In the genomic region with DNA sequence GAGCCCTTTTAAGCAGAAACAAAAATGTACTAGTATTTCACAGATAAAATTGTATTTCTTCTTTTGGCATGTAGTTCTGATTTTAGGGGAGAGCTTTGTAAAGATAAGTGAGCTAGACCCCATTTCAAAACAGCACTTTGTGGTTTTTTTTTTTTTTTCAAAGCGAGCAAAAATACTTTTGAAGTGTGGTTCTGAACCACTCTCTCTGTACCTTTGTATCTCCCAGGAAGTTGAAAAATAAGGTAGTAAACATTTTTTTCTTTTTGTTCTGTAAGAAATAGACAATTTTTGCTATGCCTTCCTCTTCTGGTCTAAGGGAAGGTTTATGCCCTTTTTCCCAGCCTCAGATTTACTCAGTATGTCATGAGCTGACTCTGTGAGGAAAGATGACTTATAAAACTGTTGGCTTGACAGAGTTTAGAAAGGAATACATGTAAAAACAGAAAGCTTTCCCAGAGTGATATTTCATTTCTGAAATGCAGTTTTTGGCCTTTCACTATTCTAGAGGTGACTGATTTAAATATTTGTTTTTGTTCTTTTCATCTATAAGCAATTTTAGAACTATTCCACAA, we compare ENCODE assay signal across 25 cellular contexts. TPM values are rescaled to one million over a fixed set of nuclear protein-coding genes. Genes with fewer than 3 reads are reported as not detected.
DNase-seq lines count a peak whose midpoint lies in the region; ATAC-seq, FAIRE-seq and TF ChIP-seq lines count a peak whose summit lies in the region.
"Had no signal": no experiment of that assay in that cellular context is flagged by ENCODE, and none has a peak within 500 bp of the region (broad histone marks: within the 10 kb centered on the region; RNA-seq: fewer than 3 reads in every experiment).

No MANE protein-coding gene starts in this region.

- no peaks in the 10 kb centered on the region for H3K27me3 Mint-ChIP-seq in activated T-cell treated with anti-CD3 and anti-CD28 coated beads, Interleukin-2, amount 50 U/mL, for 24 hours
- H3K27me3 Mint-ChIP-seq in activated T-helper 17 cell treated with anti-CD3 and anti-CD28 coated beads, Interleukin-2, amount 50 U/mL, for 72 hours: no peaks in the 10 kb centered on the region
- H3K27me3 Mint-ChIP-seq in naive thymus-derived CD4-positive, alpha-beta T cell: no peaks in the 10 kb centered on the region

- H3K79me2 ChIP-seq in KMS-11 (ENCODE audit: insufficient read depth, low read depth): no peaks in the 10 kb centered on the region
- H3K79me2 ChIP-seq in HepG2 (ENCODE audit: insufficient read depth, low read length): peaks cover 57% of the 10 kb centered on the region

- H3K4me1 ChIP-seq in KMS-11 (ENCODE audit: low read depth, poor library complexity, severe bottlenecking) (peaks cover 19% of the 10 kb centered on the region), HepG2 (ENCODE audit: insufficient read depth, low read length) (no peaks in the 10 kb centered on the region)
- H3K4me1 ChIP-seq in naive thymus-derived CD4-positive, alpha-beta T cell (ENCODE audit: control insufficient read depth in 2 of 2, insufficient read depth in 2 of 2, low read length in 2 of 2): peaks cover 16 to 56% of the 10 kb centered on the region in 2 donors
- H3K4me1 ChIP-seq: adrenal gland, testis had no signal

- TF ChIP-seq POLR2A in HepG2 (IDR thresholded peaks at IDR 0.05; ENCODE audit: insufficient read depth in 1 of 2, low read depth in 2 of 2, low read length in 2 of 2): no peak

- no peak for TF ChIP-seq RAD21 in HepG2 (CRISPR knock-in tag; IDR thresholded peaks at IDR 0.05)

- POLR2A ChIA-PET in naive thymus-derived CD4-positive, alpha-beta T cell (lab: Charles Lee): interaction anchor here (0.7 to 6.3 kb wide), 6 partner anchors 8 to 429 kb away, joined by 3 to 77 read pairs (median 5); a partner anchor contains a TSS
- POLR2A ChIA-PET in HepG2 (lab: Yijun Ruan, JAX): interaction anchor here (1.3 kb wide), 1 partner anchor 13 kb away, joined by 3 read pairs; no protein-coding TSS in a partner anchor

- FAIRE-seq in HepG2 (lab: Jason Lieb, UNC): no peak
- FAIRE-seq: endothelial cell of umbilical vein had no signal

- H3K27ac ChIP-seq in KMS-11: no peak overlapping the region
- H3K27ac ChIP-seq in naive thymus-derived CD4-positive, alpha-beta T cell (ENCODE audit: low read depth, low read length): peak overlapping the region; percentile 59
- no peak overlapping the region for H3K27ac ChIP-seq in HepG2 (ENCODE audit: extremely low read length, insufficient read depth, low read length)
- H3K27ac ChIP-seq: adrenal gland; BLaER1 treated with 17β-estradiol and CSF1 and Interleukin-3, amounts not matched to agents 10 nM and 100 nM; heart right ventricle; left lung; testis had no signal

- H3K4me3 ChIP-seq in KMS-11 (IDR thresholded peaks at IDR 0.05; ENCODE audit: insufficient read depth, low read depth, low read length) (no peak overlapping the region), HepG2 (replicated peaks in 1 of 3; ENCODE audit: insufficient read depth in 1 of 3, low read depth in 2 of 3, low read length in 3 of 3) (no peak overlapping the region)
- peak overlapping the region; percentile 26 for H3K4me3 ChIP-seq in naive thymus-derived CD4-positive, alpha-beta T cell (ENCODE audit: low read length)
- H3K4me3 ChIP-seq: adrenal gland; BLaER1 treated with 17β-estradiol and CSF1 and Interleukin-3, amounts not matched to agents 10 nM and 100 nM; heart right ventricle; left lung; testis had no signal

- 100% methylated on average over 1 of the region's 1 CpG for WGBS in HepG2 (ENCODE audit: low lambda C conversion rate)

- H4K20me1 ChIP-seq in KMS-11 (ENCODE audit: insufficient read depth): no peaks in the 10 kb centered on the region
- no peaks in the 10 kb centered on the region for H4K20me1 ChIP-seq in HepG2 (ENCODE audit: insufficient read depth, low read length)

- H3K9ac ChIP-seq in KMS-11 (no peak overlapping the region), HepG2 (ENCODE audit: insufficient read depth, low read depth, low read length) (no peak overlapping the region)
- H3K9ac ChIP-seq: BLaER1 treated with 17β-estradiol and CSF1 and Interleukin-3, amounts not matched to agents 10 nM and 100 nM had no signal

- H3K4me3 Mint-ChIP-seq in activated T-cell treated with anti-CD3 and anti-CD28 coated beads, Interleukin-2, amount 50 U/mL, for 24 hours: peak overlapping the region; percentile 42
- H3K4me3 Mint-ChIP-seq in activated T-helper 17 cell treated with anti-CD3 and anti-CD28 coated beads, Interleukin-2, amount 50 U/mL, for 72 hours: peak overlapping the region; percentile 63
- H3K4me3 Mint-ChIP-seq in naive thymus-derived CD4-positive, alpha-beta T cell: peak overlapping the region; percentile 60 to 83 (median 77)
- H3K4me3 Mint-ChIP-seq: neural crest cell had no signal

- no peak for TF ChIP-seq EP300 in HepG2 (IDR thresholded peaks at IDR 0.05; ENCODE audit: low read depth in 2 of 2, low read length in 2 of 2)
- no peak for TF ChIP-seq EP300 in HepG2 (CRISPR knock-in tag; IDR thresholded peaks at IDR 0.05; ENCODE audit: borderline replicate concordance)

- H3K4me2 ChIP-seq in KMS-11: 0 out of 2 replicates have a peak overlapping the region, but pooled peaks have one; percentile 0
- H3K4me2 ChIP-seq in HepG2 (ENCODE audit: low read depth, low read length): no peak overlapping the region
- H3K4me2 ChIP-seq: BLaER1 treated with 17β-estradiol and CSF1 and Interleukin-3, amounts not matched to agents 10 nM and 100 nM had no signal

- CTCF ChIA-PET in naive thymus-derived CD4-positive, alpha-beta T cell (lab: Charles Lee): interaction anchor here (0.6 to 1.6 kb wide), 3 partner anchors 13 to 329 kb away, joined by 3 to 7 read pairs (median 3); a partner anchor contains a TSS
- CTCF ChIA-PET in HepG2 (lab: Yijun Ruan, JAX; ENCODE audit: low intra/inter-chr PET ratio, low total read pairs): no interaction called here

- H2AFZ ChIP-seq in KMS-11 (ENCODE audit: low read depth) (no peak overlapping the region), HepG2 (ENCODE audit: low read length) (no peak overlapping the region)

- TF ChIP-seq CTCF in KMS-11 (conservative IDR thresholded peaks at IDR 0.05; ENCODE audit: low read depth, low read length) (no peak), GM13977 (IDR thresholded peaks at IDR 0.05; ENCODE audit: extremely low read depth, insufficient read depth, missing control alignments) (no peak), HepG2 (CRISPR knock-in tag; IDR thresholded peaks at IDR 0.05) (no peak)

- peaks cover 4% of the 10 kb centered on the region for H3K9me3 Mint-ChIP-seq in activated T-cell treated with anti-CD3 and anti-CD28 coated beads, Interleukin-2, amount 50 U/mL, for 24 hours
- H3K9me3 Mint-ChIP-seq in activated T-helper 17 cell treated with anti-CD3 and anti-CD28 coated beads, Interleukin-2, amount 50 U/mL, for 72 hours: no peaks in the 10 kb centered on the region
- peaks cover 0 to 5% (median 0%) of the 10 kb centered on the region in 11 donors for H3K9me3 Mint-ChIP-seq in naive thymus-derived CD4-positive, alpha-beta T cell
- H3K9me3 Mint-ChIP-seq: neural crest cell had no signal

- H3K27me3 ChIP-seq in KMS-11 (ENCODE audit: insufficient read depth, low read depth) (no peaks in the 10 kb centered on the region), HepG2 (ENCODE audit: control insufficient read depth in 1 of 2, insufficient read depth in 2 of 2, low read length in 2 of 2) (no peaks in the 10 kb centered on the region)
- no peaks in the 10 kb centered on the region for H3K27me3 ChIP-seq in naive thymus-derived CD4-positive, alpha-beta T cell (ENCODE audit: control insufficient read depth in 2 of 2, insufficient read depth in 2 of 2, low read length in 2 of 2)
- H3K27me3 ChIP-seq: adrenal gland; BLaER1 treated with 17β-estradiol and CSF1 and Interleukin-3, amounts not matched to agents 10 nM and 100 nM; heart right ventricle; left lung; testis had no signal

- peak; percentile 51 for ATAC-seq in activated T-helper 17 cell treated with anti-CD3 and anti-CD28 coated beads, Interleukin-2, amount 50 U/mL, for 72 hours (replicated peaks)
- peak; percentile 82 for ATAC-seq in naive thymus-derived CD4-positive, alpha-beta T cell
- ATAC-seq in HepG2: no peak
- ATAC-seq: heart right ventricle, left lung, PC-3, sciatic nerve had no signal

- H3K4me1 Mint-ChIP-seq in activated T-cell treated with anti-CD3 and anti-CD28 coated beads, Interleukin-2, amount 50 U/mL, for 24 hours (ENCODE audit: low read depth): peaks cover 76% of the 10 kb centered on the region
- H3K4me1 Mint-ChIP-seq in activated T-helper 17 cell treated with anti-CD3 and anti-CD28 coated beads, Interleukin-2, amount 50 U/mL, for 72 hours: peaks cover 33% of the 10 kb centered on the region
- H3K4me1 Mint-ChIP-seq in naive thymus-derived CD4-positive, alpha-beta T cell: peaks cover 22 to 89% (median 83%) of the 10 kb centered on the region in 7 donors
- H3K4me1 Mint-ChIP-seq: neural crest cell had no signal

- in situ Hi-C loops in GM13977 (cut with MboI; ENCODE audit: low pct_unique_long_range_greater_than_20kb, low sequenced_read_pairs, unreplicated experiment) (no loop called here), HepG2 (cut with HindIII; ENCODE audit: extremely low pct_ligation_motif_present, low pct_unique_long_range_greater_than_20kb) (no loop called here)

- no peaks in the 10 kb centered on the region for H3K36me3 ChIP-seq in KMS-11 (ENCODE audit: insufficient read depth)
- no peaks in the 10 kb centered on the region for H3K36me3 ChIP-seq in naive thymus-derived CD4-positive, alpha-beta T cell (ENCODE audit: control insufficient read depth in 2 of 3, insufficient read depth in 3 of 3, low read length in 3 of 3)
- H3K36me3 ChIP-seq in HepG2 (replicated peaks in 1 of 2; ENCODE audit: control insufficient read depth in 1 of 2, insufficient read depth in 2 of 2, low read length in 2 of 2): peaks cover 4 to 22% of the 10 kb centered on the region in 2 experiments; a peak in 3 of 5 replicates
- H3K36me3 ChIP-seq: adrenal gland had no signal

- peaks cover 64% of the 10 kb centered on the region for H3K36me3 Mint-ChIP-seq in activated T-cell treated with anti-CD3 and anti-CD28 coated beads, Interleukin-2, amount 50 U/mL, for 24 hours (ENCODE audit: low read depth)
- H3K36me3 Mint-ChIP-seq in activated T-helper 17 cell treated with anti-CD3 and anti-CD28 coated beads, Interleukin-2, amount 50 U/mL, for 72 hours (ENCODE audit: low read depth): peaks cover 35% of the 10 kb centered on the region
- peaks cover 12 to 49% (median 35%) of the 10 kb centered on the region in 5 donors for H3K36me3 Mint-ChIP-seq in naive thymus-derived CD4-positive, alpha-beta T cell

- intact Hi-C loops in naive thymus-derived CD4-positive, alpha-beta T cell (cut with micrococcal nuclease): loop anchor here (1.0 to 2.0 kb wide), 3 partner anchors 8 to 15 kb away; no protein-coding TSS in a partner anchor
- intact Hi-C loops in HepG2 (cut with micrococcal nuclease; ENCODE audit: unreplicated experiment): no loop called here

- no peak for DNase-seq in activated T-cell treated with anti-CD3 and anti-CD28 coated beads, Interleukin-2, amount 50 U/mL, for 24 hours
- no peak for DNase-seq in activated T-cell treated with anti-CD3 and anti-CD28 coated beads, Interleukin-2, amount 50 U/mL, for 48 hours
- peak in 6 of 9 donors; percentile 38 to 65 (median 56) for DNase-seq in naive thymus-derived CD4-positive, alpha-beta T cell
- no peak for DNase-seq in LoVo (ENCODE audit: low spot score)
- DNase-seq in GM13977 (ENCODE audit: low spot score): no peak
- DNase-seq in HepG2 (ENCODE audit: low spot score): no peak
- DNase-seq: activated CD4-positive, CD25-positive, alpha-beta regulatory T cell; activated CD8-positive, alpha-beta memory T cell treated with anti-CD3 and anti-CD28 coated beads, Interleukin-2, amount 50 U/mL, for 4 hours; adrenal gland; heart right ventricle; KBM-7; left lung; midbrain; NCI-H187 treated with DMSO at 0.1 percent for 48 hours; NCI-H748 treated with DMSO at 0.1 percent for 48 hours; PC-3; posterior cingulate gyrus; SIG-M5; testis had no signal

- BruUV-seq in HepG2 (replicated peaks; lab: Mats Ljungman, UMichigan): no TSS peak

- peak overlapping the region; percentile 78 for H3K27ac Mint-ChIP-seq in activated T-cell treated with anti-CD3 and anti-CD28 coated beads, Interleukin-2, amount 50 U/mL, for 24 hours
- H3K27ac Mint-ChIP-seq in activated T-helper 17 cell treated with anti-CD3 and anti-CD28 coated beads, Interleukin-2, amount 50 U/mL, for 72 hours: peak overlapping the region; percentile 81
- H3K27ac Mint-ChIP-seq in naive thymus-derived CD4-positive, alpha-beta T cell: peak overlapping the region; percentile 81 to 94 (median 89)

- H3K9me3 ChIP-seq in naive thymus-derived CD4-positive, alpha-beta T cell (ENCODE audit: control insufficient read depth in 2 of 3, low read length in 3 of 3): no peaks in the 10 kb centered on the region
- H3K9me3 ChIP-seq in HepG2 (ENCODE audit: low read length): no peaks in the 10 kb centered on the region
- H3K9me3 ChIP-seq: adrenal gland, testis had no signal

RNA-seq across cellular contexts. Expression of a gene that starts 12.5 kb away (rescaled TPM):
- 10 to 100 TPM; 24.5 to 35.7 TPM for total RNA-seq in activated T-helper 17 cell treated with anti-CD3 and anti-CD28 coated beads, Interleukin-2, amount 50 U/mL, for 72 hours
- 10 to 100 TPM; 46.2 to 82.8 (median 52.4) TPM for total RNA-seq in naive thymus-derived CD4-positive, alpha-beta T cell
- 10 to 100 TPM; 54.9 to 66.1 TPM for polyA plus RNA-seq in naive thymus-derived CD4-positive, alpha-beta T cell
- total RNA-seq in HepG2 (2016; rRNA removed; fragmentation: Illumina TruSeq; extraction: Trizol): 45.9 and 63.0 TPM in 2 replicates
- 13.0 and 15.0 TPM in 2 replicates for total RNA-seq in HepG2 (2016; cell fraction: cytosol; rRNA removed; fragmentation: Illumina TruSeq; extraction: Trizol; ENCODE audit: low read depth)
- 41.3 and 61.0 TPM in 2 replicates for total RNA-seq in HepG2 (2016; cell fraction: insoluble cytoplasmic fraction; rRNA removed; fragmentation: Illumina TruSeq; extraction: Trizol)
- 22.7 and 23.0 TPM in 2 replicates for total RNA-seq in HepG2 (2016; cell fraction: membrane; rRNA removed; fragmentation: Illumina TruSeq; extraction: Trizol)
- 60.4 and 64.9 TPM in 2 replicates for total RNA-seq in HepG2 (2016; cell fraction: nucleus; rRNA removed; fragmentation: Illumina TruSeq; extraction: Trizol)
- 10.8 and 13.4 TPM in 2 replicates for polyA plus RNA-seq in HepG2 (2011; rRNA removed)
- polyA plus RNA-seq in HepG2 (2011; cell fraction: cytosol; rRNA removed): 5.7 and 9.4 TPM in 2 replicates
- polyA plus RNA-seq in HepG2 (2011; cell fraction: nucleus; rRNA removed): 14.0 and 14.2 TPM in 2 replicates
- polyA plus RNA-seq in HepG2 (2012): 10.8 and 17.3 TPM in 2 replicates
- 0.62 and 0.73 TPM in 2 replicates for polyA plus RNA-seq in HepG2 (2016; cell fraction: cytosol; fragmentation: Illumina TruSeq; extraction: Trizol; ENCODE audit: low read depth)
- 19.5 and 20.2 TPM in 2 replicates for polyA plus RNA-seq in HepG2 (2016; cell fraction: insoluble cytoplasmic fraction; fragmentation: Illumina TruSeq; extraction: Trizol; ENCODE audit: low read depth)
- polyA plus RNA-seq in HepG2 (2016; cell fraction: membrane; fragmentation: Illumina TruSeq; extraction: Trizol; ENCODE audit: low read depth): 1.6 and 2.1 TPM in 2 replicates
- polyA plus RNA-seq in HepG2 (2016; cell fraction: nucleus; fragmentation: Illumina TruSeq; extraction: Trizol; ENCODE audit: insufficient read depth, low read depth): 20.7 and 22.6 TPM in 2 replicates
- 20.6 and 21.7 TPM in 2 replicates for polyA minus RNA-seq in HepG2 (2011; rRNA and poly(A)+ RNA removed; ENCODE audit: low replicate concordance)
- 31.4 and 41.6 TPM in 2 replicates for polyA minus RNA-seq in HepG2 (2011; cell fraction: cytosol; rRNA and poly(A)+ RNA removed)
- 191 and 213 TPM in 2 replicates for polyA minus RNA-seq in HepG2 (2011; cell fraction: nucleus; rRNA and poly(A)+ RNA removed)

Comparison
In these comparisons a context has a peak if more than half of its experiments do, and no peak if none do; other contexts are left out.
1. DNase-seq: peak in naive thymus-derived CD4-positive, alpha-beta T cell (6 of 9); none in activated T-cell treated with anti-CD3 and anti-CD28 coated beads, Interleukin-2, amount 50 U/mL, for 24 hours (single experiment), activated T-cell treated with anti-CD3 and anti-CD28 coated beads, Interleukin-2, amount 50 U/mL, for 48 hours (0 of 2), LoVo (single experiment), GM13977 (single experiment) and HepG2 (single experiment).
2. Peak in every context shown above with its lines, with median percentiles within 50 percentile points of each other: H3K27ac Mint-ChIP-seq and H3K4me3 Mint-ChIP-seq.